15 cellular contexts compared by ENCODE assay signal in genomic region chr10:59557052-59557451, GRCh38.
DNase-seq lines count a peak whose midpoint lies in the region; ATAC-seq and TF ChIP-seq lines count a peak whose summit lies in the region.
"Had no signal": no experiment of that assay in that cellular context is flagged by ENCODE, and none has a peak within 500 bp of the region (broad histone marks: within the 10 kb centered on the region; RNA-seq: fewer than 3 reads in every experiment).

No MANE protein-coding gene starts in this region.

- H3K9me3 Mint-ChIP-seq in glutamatergic neuron (ENCODE audit: unreplicated experiment), result no peaks in the 10 kb centered on the region
- H3K9me3 Mint-ChIP-seq: stimulated activated effector memory CD8-positive, alpha-beta T cell treated with anti-CD3 and anti-CD28 coated beads, Interleukin-12 subunit alpha, Interleukin-12 subunit beta, amount 100 ng/mL, for 72 hours had no signal

- no peaks in the 10 kb centered on the region for H3K27me3 Mint-ChIP-seq in glutamatergic neuron (ENCODE audit: unreplicated experiment)

- DNase-seq in NCI-H146 treated with DMSO at 0.1 percent for 48 hours (lab: John Stamatoyannopoulos, UW; ENCODE audit: unreplicated experiment), result peak; percentile 18
- peak; percentile 23 for DNase-seq in SK-N-DZ (ENCODE audit: low spot score)
- peak; percentile 44 for DNase-seq in glutamatergic neuron
- peak; percentile 7 for DNase-seq in renal cortical epithelial cell (ENCODE audit: low read depth)
- no peak for DNase-seq in AG08396 (ENCODE audit: low spot score)
- DNase-seq in DMS153 treated with DMSO at 0.1 percent for 48 hours (lab: John Stamatoyannopoulos, UW; ENCODE audit: unreplicated experiment), result no peak
- DNase-seq: activated CD4-positive, alpha-beta T cell treated with anti-CD3 and anti-CD28 coated beads, Interleukin-2, amount 50 U/mL, for 1 hour; activated naive CD4-positive, alpha-beta T cell treated with Interleukin-2 at 50 U/mL for 16 hours; activated T-cell treated with anti-CD3 and anti-CD28 coated beads for 4 hours; DND-41; dorsolateral prefrontal cortex; PC-3 had no signal

- no peak for ATAC-seq in GM21528 (IDR thresholded peaks at IDR 0.05; ENCODE audit: low FRiP score, unreplicated experiment)
- ATAC-seq: left lobe of liver; PC-3; stimulated activated effector memory CD8-positive, alpha-beta T cell treated with anti-CD3 and anti-CD28 coated beads, Interleukin-12 subunit alpha, Interleukin-12 subunit beta, amount 100 ng/mL, for 72 hours had no signal

- H3K4me1 Mint-ChIP-seq in glutamatergic neuron (ENCODE audit: low read depth, unreplicated experiment), result peaks cover 27% of the 10 kb centered on the region
- H3K4me1 Mint-ChIP-seq: stimulated activated effector memory CD8-positive, alpha-beta T cell treated with anti-CD3 and anti-CD28 coated beads, Interleukin-12 subunit alpha, Interleukin-12 subunit beta, amount 100 ng/mL, for 72 hours had no signal

- no peaks in the 10 kb centered on the region for H3K36me3 Mint-ChIP-seq in glutamatergic neuron (ENCODE audit: unreplicated experiment)
- H3K36me3 Mint-ChIP-seq: stimulated activated effector memory CD8-positive, alpha-beta T cell treated with anti-CD3 and anti-CD28 coated beads, Interleukin-12 subunit alpha, Interleukin-12 subunit beta, amount 100 ng/mL, for 72 hours had no signal

- TF ChIP-seq CTCF in glutamatergic neuron (IDR thresholded peaks at IDR 0.05; ENCODE audit: partially characterized antibody, unreplicated experiment), result no peak

- peak overlapping the region; percentile 13 for H3K4me3 Mint-ChIP-seq in glutamatergic neuron (ENCODE audit: unreplicated experiment)
- H3K4me3 Mint-ChIP-seq: stimulated activated effector memory CD8-positive, alpha-beta T cell treated with anti-CD3 and anti-CD28 coated beads, Interleukin-12 subunit alpha, Interleukin-12 subunit beta, amount 100 ng/mL, for 72 hours had no signal

- no peak overlapping the region for H3K27ac Mint-ChIP-seq in glutamatergic neuron (ENCODE audit: unreplicated experiment)
- H3K27ac Mint-ChIP-seq: stimulated activated effector memory CD8-positive, alpha-beta T cell treated with anti-CD3 and anti-CD28 coated beads, Interleukin-12 subunit alpha, Interleukin-12 subunit beta, amount 100 ng/mL, for 72 hours had no signal

Comparison
In these comparisons a context has a peak if more than half of its experiments do, and no peak if none do; other contexts are left out.
1. DNase-seq: peak in NCI-H146 treated with DMSO at 0.1 percent for 48 hours (single experiment), SK-N-DZ (single experiment), glutamatergic neuron (single experiment) and renal cortical epithelial cell (single experiment); none in AG08396 (single experiment) and DMS153 treated with DMSO at 0.1 percent for 48 hours (single experiment).